ENCODE assay signal across 17 cellular contexts in genomic region chr2:24863636-24864035, GRCh38.
"Had no signal": no experiment of that assay in that cellular context is flagged by ENCODE, and none has a peak within 500 bp of the region (broad histone marks: within the 10 kb centered on the region; RNA-seq: fewer than 3 reads in every experiment).

No MANE protein-coding gene starts in this region.

- H3K27ac Mint-ChIP-seq: activated CD8-positive, alpha-beta T cell treated with anti-CD3 and anti-CD28 coated beads, Interleukin-2, amount 10 ng/mL, durations not matched to agents 7 days and 5 days; activated naive CD4-positive, alpha-beta T cell treated with anti-CD3 and anti-CD28 coated beads for 36 hours; memory B cell; nephron; WTC11 had no signal

- H3K27me3 ChIP-seq: body of pancreas, pancreas, tibial artery, vagina had no signal

- H3K36me3 ChIP-seq: pancreas, tibial artery, vagina had no signal

- DNase-seq: activated CD4-positive, alpha-beta T cell treated with anti-CD3 and anti-CD28 coated beads for 48 hours; activated CD8-positive, alpha-beta memory T cell treated with anti-CD3 and anti-CD28 coated beads, Interleukin-2, amount 50 U/mL, for 48 hours; activated CD8-positive, alpha-beta T cell treated with anti-CD3 and anti-CD28 coated beads, Interleukin-2, amount 10 ng/mL, durations not matched to agents 7 days and 5 days; activated naive CD4-positive, alpha-beta T cell treated with anti-CD3 and anti-CD28 coated beads for 36 hours; body of pancreas; cerebellar nuclear complex; dermis blood vessel endothelial cell; foreskin fibroblast; head of caudate nucleus; islet precursor cell; tibial artery had no signal

- H3K4me1 Mint-ChIP-seq: memory B cell, nephron, WTC11 had no signal

- H3K9me3 Mint-ChIP-seq: activated naive CD4-positive, alpha-beta T cell treated with anti-CD3 and anti-CD28 coated beads for 36 hours; nephron had no signal

- H3K4me3 Mint-ChIP-seq: activated CD8-positive, alpha-beta T cell treated with anti-CD3 and anti-CD28 coated beads, Interleukin-2, amount 10 ng/mL, durations not matched to agents 7 days and 5 days; activated naive CD4-positive, alpha-beta T cell treated with anti-CD3 and anti-CD28 coated beads for 36 hours; memory B cell; nephron; WTC11 had no signal

- H3K27ac ChIP-seq: pancreas, skin epidermis, tibial artery, vagina had no signal

- H3K4me3 ChIP-seq: body of pancreas, pancreas, skin epidermis, tibial artery, vagina had no signal

- H3K27me3 Mint-ChIP-seq: memory B cell had no signal
